Comparison of ENCODE assay signal across 1 cellular context in the genomic region with DNA sequence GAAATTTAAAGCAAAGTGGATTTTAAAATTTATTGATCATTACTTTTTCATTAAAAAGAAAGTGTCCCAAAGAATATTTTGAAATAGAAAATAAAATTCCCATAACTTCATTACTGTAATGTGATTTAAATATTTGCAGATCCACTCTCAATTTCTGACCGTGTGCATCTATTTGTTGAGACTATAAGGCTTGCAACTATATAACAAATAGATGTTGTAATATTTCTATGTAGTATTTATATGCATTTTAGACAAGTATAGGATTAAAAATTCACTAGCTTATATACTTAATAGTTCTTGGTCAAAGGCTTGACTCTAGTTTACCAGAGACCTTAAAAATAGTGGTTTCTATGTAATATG.
A peak's percentile ranks its signal among the peaks of the same experiment; 100 is the strongest.
TF ChIP-seq lines count a peak whose summit lies in the region.

No MANE protein-coding gene starts in this region.

TF ChIP-seq in K562, 482 proteins besides CTCF, POLR2A, EP300 and RAD21:
- TF ChIP-seq NELFE (IDR thresholded peaks at IDR 0.05; ENCODE audit: insufficient read depth, insufficient read length), result no peak
- no peak for TF ChIP-seq RBM25 (IDR thresholded peaks at IDR 0.05; ENCODE audit: low read depth, low read length, severe bottlenecking)
- TF ChIP-seq PCBP2 (IDR thresholded peaks at IDR 0.05; ENCODE audit: low read depth, low read length, poor library complexity, severe bottlenecking), result no peak
- no peak for TF ChIP-seq SMAD1 (IDR thresholded peaks at IDR 0.05; ENCODE audit: low read depth, low read length, partially characterized antibody)
- no peak for TF ChIP-seq HMG20A (CRISPR knock-in tag; conservative IDR thresholded peaks at IDR 0.05)
- 0 out of 2 replicates have a peak, but pooled peaks have one; percentile 15 for TF ChIP-seq POLR2G (IDR thresholded peaks at IDR 0.05; ENCODE audit: low read depth, low read length)
- TF ChIP-seq RCOR1 (IDR thresholded peaks at IDR 0.05; ENCODE audit: borderline replicate concordance in 1 of 2, low read depth in 2 of 2, low read length in 2 of 2), result no peak
- TF ChIP-seq TFAP4 (CRISPR knock-in tag; IDR thresholded peaks at IDR 0.05; ENCODE audit: borderline replicate concordance), result no peak
- TF ChIP-seq, protein P1, sequence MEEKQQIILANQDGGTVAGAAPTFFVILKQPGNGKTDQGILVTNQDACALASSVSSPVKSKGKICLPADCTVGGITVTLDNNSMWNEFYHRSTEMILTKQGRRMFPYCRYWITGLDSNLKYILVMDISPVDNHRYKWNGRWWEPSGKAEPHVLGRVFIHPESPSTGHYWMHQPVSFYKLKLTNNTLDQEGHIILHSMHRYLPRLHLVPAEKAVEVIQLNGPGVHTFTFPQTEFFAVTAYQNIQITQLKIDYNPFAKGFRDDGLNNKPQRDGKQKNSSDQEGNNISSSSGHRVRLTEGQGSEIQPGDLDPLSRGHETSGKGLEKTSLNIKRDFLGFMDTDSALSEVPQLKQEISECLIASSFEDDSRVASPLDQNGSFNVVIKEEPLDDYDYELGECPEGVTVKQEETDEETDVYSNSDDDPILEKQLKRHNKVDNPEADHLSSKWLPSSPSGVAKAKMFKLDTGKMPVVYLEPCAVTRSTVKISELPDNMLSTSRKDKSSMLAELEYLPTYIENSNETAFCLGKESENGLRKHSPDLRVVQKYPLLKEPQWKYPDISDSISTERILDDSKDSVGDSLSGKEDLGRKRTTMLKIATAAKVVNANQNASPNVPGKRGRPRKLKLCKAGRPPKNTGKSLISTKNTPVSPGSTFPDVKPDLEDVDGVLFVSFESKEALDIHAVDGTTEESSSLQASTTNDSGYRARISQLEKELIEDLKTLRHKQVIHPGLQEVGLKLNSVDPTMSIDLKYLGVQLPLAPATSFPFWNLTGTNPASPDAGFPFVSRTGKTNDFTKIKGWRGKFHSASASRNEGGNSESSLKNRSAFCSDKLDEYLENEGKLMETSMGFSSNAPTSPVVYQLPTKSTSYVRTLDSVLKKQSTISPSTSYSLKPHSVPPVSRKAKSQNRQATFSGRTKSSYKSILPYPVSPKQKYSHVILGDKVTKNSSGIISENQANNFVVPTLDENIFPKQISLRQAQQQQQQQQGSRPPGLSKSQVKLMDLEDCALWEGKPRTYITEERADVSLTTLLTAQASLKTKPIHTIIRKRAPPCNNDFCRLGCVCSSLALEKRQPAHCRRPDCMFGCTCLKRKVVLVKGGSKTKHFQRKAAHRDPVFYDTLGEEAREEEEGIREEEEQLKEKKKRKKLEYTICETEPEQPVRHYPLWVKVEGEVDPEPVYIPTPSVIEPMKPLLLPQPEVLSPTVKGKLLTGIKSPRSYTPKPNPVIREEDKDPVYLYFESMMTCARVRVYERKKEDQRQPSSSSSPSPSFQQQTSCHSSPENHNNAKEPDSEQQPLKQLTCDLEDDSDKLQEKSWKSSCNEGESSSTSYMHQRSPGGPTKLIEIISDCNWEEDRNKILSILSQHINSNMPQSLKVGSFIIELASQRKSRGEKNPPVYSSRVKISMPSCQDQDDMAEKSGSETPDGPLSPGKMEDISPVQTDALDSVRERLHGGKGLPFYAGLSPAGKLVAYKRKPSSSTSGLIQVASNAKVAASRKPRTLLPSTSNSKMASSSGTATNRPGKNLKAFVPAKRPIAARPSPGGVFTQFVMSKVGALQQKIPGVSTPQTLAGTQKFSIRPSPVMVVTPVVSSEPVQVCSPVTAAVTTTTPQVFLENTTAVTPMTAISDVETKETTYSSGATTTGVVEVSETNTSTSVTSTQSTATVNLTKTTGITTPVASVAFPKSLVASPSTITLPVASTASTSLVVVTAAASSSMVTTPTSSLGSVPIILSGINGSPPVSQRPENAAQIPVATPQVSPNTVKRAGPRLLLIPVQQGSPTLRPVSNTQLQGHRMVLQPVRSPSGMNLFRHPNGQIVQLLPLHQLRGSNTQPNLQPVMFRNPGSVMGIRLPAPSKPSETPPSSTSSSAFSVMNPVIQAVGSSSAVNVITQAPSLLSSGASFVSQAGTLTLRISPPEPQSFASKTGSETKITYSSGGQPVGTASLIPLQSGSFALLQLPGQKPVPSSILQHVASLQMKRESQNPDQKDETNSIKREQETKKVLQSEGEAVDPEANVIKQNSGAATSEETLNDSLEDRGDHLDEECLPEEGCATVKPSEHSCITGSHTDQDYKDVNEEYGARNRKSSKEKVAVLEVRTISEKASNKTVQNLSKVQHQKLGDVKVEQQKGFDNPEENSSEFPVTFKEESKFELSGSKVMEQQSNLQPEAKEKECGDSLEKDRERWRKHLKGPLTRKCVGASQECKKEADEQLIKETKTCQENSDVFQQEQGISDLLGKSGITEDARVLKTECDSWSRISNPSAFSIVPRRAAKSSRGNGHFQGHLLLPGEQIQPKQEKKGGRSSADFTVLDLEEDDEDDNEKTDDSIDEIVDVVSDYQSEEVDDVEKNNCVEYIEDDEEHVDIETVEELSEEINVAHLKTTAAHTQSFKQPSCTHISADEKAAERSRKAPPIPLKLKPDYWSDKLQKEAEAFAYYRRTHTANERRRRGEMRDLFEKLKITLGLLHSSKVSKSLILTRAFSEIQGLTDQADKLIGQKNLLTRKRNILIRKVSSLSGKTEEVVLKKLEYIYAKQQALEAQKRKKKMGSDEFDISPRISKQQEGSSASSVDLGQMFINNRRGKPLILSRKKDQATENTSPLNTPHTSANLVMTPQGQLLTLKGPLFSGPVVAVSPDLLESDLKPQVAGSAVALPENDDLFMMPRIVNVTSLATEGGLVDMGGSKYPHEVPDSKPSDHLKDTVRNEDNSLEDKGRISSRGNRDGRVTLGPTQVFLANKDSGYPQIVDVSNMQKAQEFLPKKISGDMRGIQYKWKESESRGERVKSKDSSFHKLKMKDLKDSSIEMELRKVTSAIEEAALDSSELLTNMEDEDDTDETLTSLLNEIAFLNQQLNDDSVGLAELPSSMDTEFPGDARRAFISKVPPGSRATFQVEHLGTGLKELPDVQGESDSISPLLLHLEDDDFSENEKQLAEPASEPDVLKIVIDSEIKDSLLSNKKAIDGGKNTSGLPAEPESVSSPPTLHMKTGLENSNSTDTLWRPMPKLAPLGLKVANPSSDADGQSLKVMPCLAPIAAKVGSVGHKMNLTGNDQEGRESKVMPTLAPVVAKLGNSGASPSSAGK (IDR thresholded peaks at IDR 0.05), result no peak
- no peak for TF ChIP-seq HMGN3 (IDR thresholded peaks at IDR 0.05; ENCODE audit: borderline replicate concordance, extremely low read depth, insufficient read length, low read depth, low read length)
- TF ChIP-seq, protein P2, sequence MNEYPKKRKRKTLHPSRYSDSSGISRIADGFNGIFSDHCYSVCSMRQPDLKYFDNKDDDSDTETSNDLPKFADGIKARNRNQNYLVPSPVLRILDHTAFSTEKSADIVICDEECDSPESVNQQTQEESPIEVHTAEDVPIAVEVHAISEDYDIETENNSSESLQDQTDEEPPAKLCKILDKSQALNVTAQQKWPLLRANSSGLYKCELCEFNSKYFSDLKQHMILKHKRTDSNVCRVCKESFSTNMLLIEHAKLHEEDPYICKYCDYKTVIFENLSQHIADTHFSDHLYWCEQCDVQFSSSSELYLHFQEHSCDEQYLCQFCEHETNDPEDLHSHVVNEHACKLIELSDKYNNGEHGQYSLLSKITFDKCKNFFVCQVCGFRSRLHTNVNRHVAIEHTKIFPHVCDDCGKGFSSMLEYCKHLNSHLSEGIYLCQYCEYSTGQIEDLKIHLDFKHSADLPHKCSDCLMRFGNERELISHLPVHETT (CRISPR knock-in tag; conservative IDR thresholded peaks at IDR 0.05 in 1 of 2, IDR thresholded peaks at IDR 0.05 in 1 of 2), result no peak
- 0 out of 2 replicates have a peak, but pooled peaks have one; percentile 3 for TF ChIP-seq CEBPB (tag; IDR thresholded peaks at IDR 0.05)
- TF ChIP-seq, protein P3, sequence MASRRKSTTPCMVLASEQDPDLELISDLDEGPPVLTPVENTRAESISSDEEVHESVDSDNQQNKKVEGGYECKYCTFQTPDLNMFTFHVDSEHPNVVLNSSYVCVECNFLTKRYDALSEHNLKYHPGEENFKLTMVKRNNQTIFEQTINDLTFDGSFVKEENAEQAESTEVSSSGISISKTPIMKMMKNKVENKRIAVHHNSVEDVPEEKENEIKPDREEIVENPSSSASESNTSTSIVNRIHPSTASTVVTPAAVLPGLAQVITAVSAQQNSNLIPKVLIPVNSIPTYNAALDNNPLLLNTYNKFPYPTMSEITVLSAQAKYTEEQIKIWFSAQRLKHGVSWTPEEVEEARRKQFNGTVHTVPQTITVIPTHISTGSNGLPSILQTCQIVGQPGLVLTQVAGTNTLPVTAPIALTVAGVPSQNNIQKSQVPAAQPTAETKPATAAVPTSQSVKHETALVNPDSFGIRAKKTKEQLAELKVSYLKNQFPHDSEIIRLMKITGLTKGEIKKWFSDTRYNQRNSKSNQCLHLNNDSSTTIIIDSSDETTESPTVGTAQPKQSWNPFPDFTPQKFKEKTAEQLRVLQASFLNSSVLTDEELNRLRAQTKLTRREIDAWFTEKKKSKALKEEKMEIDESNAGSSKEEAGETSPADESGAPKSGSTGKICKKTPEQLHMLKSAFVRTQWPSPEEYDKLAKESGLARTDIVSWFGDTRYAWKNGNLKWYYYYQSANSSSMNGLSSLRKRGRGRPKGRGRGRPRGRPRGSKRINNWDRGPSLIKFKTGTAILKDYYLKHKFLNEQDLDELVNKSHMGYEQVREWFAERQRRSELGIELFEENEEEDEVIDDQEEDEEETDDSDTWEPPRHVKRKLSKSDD (conservative IDR thresholded peaks at IDR 0.05; ENCODE audit: low read length), result no peak
- TF ChIP-seq, protein P4, sequence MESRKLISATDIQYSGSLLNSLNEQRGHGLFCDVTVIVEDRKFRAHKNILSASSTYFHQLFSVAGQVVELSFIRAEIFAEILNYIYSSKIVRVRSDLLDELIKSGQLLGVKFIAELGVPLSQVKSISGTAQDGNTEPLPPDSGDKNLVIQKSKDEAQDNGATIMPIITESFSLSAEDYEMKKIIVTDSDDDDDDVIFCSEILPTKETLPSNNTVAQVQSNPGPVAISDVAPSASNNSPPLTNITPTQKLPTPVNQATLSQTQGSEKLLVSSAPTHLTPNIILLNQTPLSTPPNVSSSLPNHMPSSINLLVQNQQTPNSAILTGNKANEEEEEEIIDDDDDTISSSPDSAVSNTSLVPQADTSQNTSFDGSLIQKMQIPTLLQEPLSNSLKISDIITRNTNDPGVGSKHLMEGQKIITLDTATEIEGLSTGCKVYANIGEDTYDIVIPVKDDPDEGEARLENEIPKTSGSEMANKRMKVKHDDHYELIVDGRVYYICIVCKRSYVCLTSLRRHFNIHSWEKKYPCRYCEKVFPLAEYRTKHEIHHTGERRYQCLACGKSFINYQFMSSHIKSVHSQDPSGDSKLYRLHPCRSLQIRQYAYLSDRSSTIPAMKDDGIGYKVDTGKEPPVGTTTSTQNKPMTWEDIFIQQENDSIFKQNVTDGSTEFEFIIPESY (CRISPR knock-in tag; IDR thresholded peaks at IDR 0.05), result no peak
- TF ChIP-seq CHD1 (IDR thresholded peaks at IDR 0.05; ENCODE audit: low read length), result peak; percentile 54
- no peak for TF ChIP-seq FOSL1 (tag; conservative IDR thresholded peaks at IDR 0.05)
- TF ChIP-seq STAT5B (CRISPR knock-in tag; IDR thresholded peaks at IDR 0.05), result no peak
- TF ChIP-seq RBFOX2 (IDR thresholded peaks at IDR 0.05; ENCODE audit: low read depth, low read length), result peak; percentile 51; the same call in 1 of the 2 replicates
- no peak for TF ChIP-seq MEF2D (tag; conservative IDR thresholded peaks at IDR 0.05; ENCODE audit: low read depth)
- no peak for TF ChIP-seq NCOR1 (IDR thresholded peaks at IDR 0.05)
- TF ChIP-seq ZNF174 (CRISPR knock-in tag; IDR thresholded peaks at IDR 0.05), result no peak
TF ChIP-seq in K562: peak in this region for 4.
